ENCODE assay signal across 23 cellular contexts in genomic region chr7:158501300-158502067, GRCh38.
"Had no signal": no experiment of that assay in that cellular context is flagged by ENCODE, and none has a peak within 500 bp of the region (broad histone marks: within the 10 kb centered on the region; RNA-seq: fewer than 3 reads in every experiment).

No MANE protein-coding gene starts in this region.

- ATAC-seq: left colon; natural killer cell; stimulated activated memory B cell treated with anti-CD40 and anti-IgM and Interleukin-4, amounts not matched to agents 10 μg/mL and 1 μg/mL and 100 μg/mL, for 72 hours; upper lobe of right lung had no signal

- H3K9me3 Mint-ChIP-seq: natural killer cell; stimulated activated memory B cell treated with anti-CD40 and anti-IgM and Interleukin-4, amounts not matched to agents 10 μg/mL and 1 μg/mL and 100 μg/mL, for 72 hours; stimulated activated naive CD8-positive, alpha-beta T cell treated with anti-CD3 and anti-CD28 coated beads, Interleukin-15, Interleukin-2, amounts not matched to agents 100 ng/mL and 50 ng/mL, for 24 hours had no signal

- H3K4me1 Mint-ChIP-seq: endodermal cell; natural killer cell; stimulated activated memory B cell treated with anti-CD40 and anti-IgM and Interleukin-4, amounts not matched to agents 10 μg/mL and 1 μg/mL and 100 μg/mL, for 72 hours had no signal

- H3K27me3 ChIP-seq: right lobe of liver, upper lobe of right lung, vagina had no signal

- H3K4me3 ChIP-seq: coronary artery, prostate gland, right lobe of liver, tibial artery, upper lobe of right lung, vagina had no signal

- H3K27ac ChIP-seq: coronary artery, parathyroid adenoma, prostate gland, right lobe of liver, tibial artery, upper lobe of right lung, vagina had no signal

- H3K4me3 Mint-ChIP-seq: endodermal cell; natural killer cell; neural crest cell; stimulated activated memory B cell treated with anti-CD40 and anti-IgM and Interleukin-4, amounts not matched to agents 10 μg/mL and 1 μg/mL and 100 μg/mL, for 72 hours; stimulated activated naive CD8-positive, alpha-beta T cell treated with anti-CD3 and anti-CD28 coated beads, Interleukin-15, Interleukin-2, amounts not matched to agents 100 ng/mL and 50 ng/mL, for 24 hours had no signal

- H3K36me3 Mint-ChIP-seq: natural killer cell; stimulated activated memory B cell treated with anti-CD40 and anti-IgM and Interleukin-4, amounts not matched to agents 10 μg/mL and 1 μg/mL and 100 μg/mL, for 72 hours had no signal

- H3K27ac Mint-ChIP-seq: endodermal cell; natural killer cell; stimulated activated memory B cell treated with anti-CD40 and anti-IgM and Interleukin-4, amounts not matched to agents 10 μg/mL and 1 μg/mL and 100 μg/mL, for 72 hours; stimulated activated naive CD8-positive, alpha-beta T cell treated with anti-CD3 and anti-CD28 coated beads, Interleukin-15, Interleukin-2, amounts not matched to agents 100 ng/mL and 50 ng/mL, for 24 hours had no signal

- H3K9me3 ChIP-seq: prostate gland, right lobe of liver, upper lobe of right lung, vagina had no signal

- H3K9ac ChIP-seq: parathyroid adenoma had no signal

- DNase-seq: effector CD4-positive, alpha-beta T cell; erythroblast; foreskin melanocyte; hippocampal formation; left colon; mammary epithelial cell; natural killer cell; occipital lobe; stimulated activated CD4-positive, alpha-beta T cell treated with anti-CD3 and anti-CD28 coated beads, Interleukin-15, amount 100 ng/mL, for 24 hours; stimulated activated CD4-positive, alpha-beta T cell treated with anti-CD3 and anti-CD28 coated beads, Interleukin-1b, Interleukin-23, amount 100 ng/mL, for 48 hours; stimulated activated CD4-positive, alpha-beta T cell treated with anti-CD3 and anti-CD28 coated beads, Interleukin-4, amount 100 ng/mL, for 24 hours; tibial artery; upper lobe of right lung had no signal

- H3K4me1 ChIP-seq: parathyroid adenoma, prostate gland, right lobe of liver, tibial artery, upper lobe of right lung, vagina had no signal

- H2AFZ ChIP-seq: parathyroid adenoma had no signal

- H3K36me3 ChIP-seq: prostate gland, right lobe of liver, upper lobe of right lung, vagina had no signal

- FAIRE-seq: endothelial cell of umbilical vein had no signal
